Comparison of ENCODE assay signal across 16 cellular contexts in the genomic region with DNA sequence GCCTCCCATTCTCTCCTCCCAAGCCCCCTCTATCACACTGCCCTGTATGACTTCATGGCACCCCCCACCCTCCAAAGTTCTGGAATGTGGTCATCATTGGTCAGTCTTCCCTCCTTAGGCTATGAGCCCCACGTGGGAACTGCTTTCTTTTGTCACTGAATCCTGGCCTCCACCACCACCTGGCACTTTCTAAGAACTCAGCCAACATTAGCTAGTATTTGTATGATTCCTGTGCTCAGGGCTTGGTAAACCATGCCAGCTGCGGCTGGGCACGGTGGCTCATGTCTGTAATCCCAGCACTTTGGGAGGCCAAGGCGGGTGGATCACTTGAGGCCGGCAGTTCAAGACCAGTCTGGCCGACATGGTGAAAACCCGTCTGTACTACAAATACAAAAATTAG. TPM values are rescaled to one million over a fixed set of nuclear protein-coding genes. Genes with fewer than 3 reads are reported as not detected.
DNase-seq lines count a peak whose midpoint lies in the region; ATAC-seq, FAIRE-seq and TF ChIP-seq lines count a peak whose summit lies in the region.
"Had no signal": no experiment of that assay in that cellular context is flagged by ENCODE, and none has a peak within 500 bp of the region (broad histone marks: within the 10 kb centered on the region; RNA-seq: fewer than 3 reads in every experiment).

No MANE protein-coding gene starts in this region.

- no peaks in the 10 kb centered on the region for H3K27me3 ChIP-seq in ectodermal cell (ENCODE audit: control insufficient read depth, insufficient read depth, low read length, poor library complexity, severe bottlenecking)
- no peaks in the 10 kb centered on the region for H3K27me3 ChIP-seq in vagina

- no peaks in the 10 kb centered on the region for H3K36me3 ChIP-seq in ectodermal cell (ENCODE audit: control insufficient read depth, insufficient read depth, low read length)
- H3K36me3 ChIP-seq in vagina, result no peaks in the 10 kb centered on the region

- H3K36me3 Mint-ChIP-seq in stimulated activated naive CD8-positive, alpha-beta T cell treated with anti-CD3 and anti-CD28 coated beads, Interleukin-15, Interleukin-2, amounts not matched to agents 100 ng/mL and 50 ng/mL, for 24 hours (ENCODE audit: low read depth), result no peaks in the 10 kb centered on the region
- peaks cover 9% of the 10 kb centered on the region for H3K36me3 Mint-ChIP-seq in neural crest cell (ENCODE audit: low read depth)

- peak overlapping the region; percentile 66 for H3K27ac ChIP-seq in ectodermal cell (ENCODE audit: insufficient read depth, low read depth, low read length, poor library complexity, severe bottlenecking)
- peak overlapping the region; percentile 73 for H3K27ac ChIP-seq in vagina

- peak overlapping the region; percentile 55 for H3K27ac Mint-ChIP-seq in stimulated activated naive CD8-positive, alpha-beta T cell treated with anti-CD3 and anti-CD28 coated beads, Interleukin-15, Interleukin-2, amounts not matched to agents 100 ng/mL and 50 ng/mL, for 24 hours
- H3K27ac Mint-ChIP-seq in neural crest cell (ENCODE audit: unreplicated experiment), result peak overlapping the region; percentile 83
- H3K27ac Mint-ChIP-seq: activated CD4-positive, alpha-beta T cell treated with anti-CD3 and anti-CD28 coated beads for 36 hours; activated naive CD4-positive, alpha-beta T cell treated with anti-CD3 and anti-CD28 coated beads for 36 hours; T-helper 2 cell treated with Interferon-gamma antibody and Interleukin-4, amounts not matched to agents 5 μg/mL and 100 μg/mL, for 36 hours had no signal

- H3K9me3 Mint-ChIP-seq in stimulated activated naive CD8-positive, alpha-beta T cell treated with anti-CD3 and anti-CD28 coated beads, Interleukin-15, Interleukin-2, amounts not matched to agents 100 ng/mL and 50 ng/mL, for 24 hours, result no peaks in the 10 kb centered on the region
- peaks cover 2% of the 10 kb centered on the region for H3K9me3 Mint-ChIP-seq in neural crest cell

- no peak for DNase-seq in stimulated activated naive CD8-positive, alpha-beta T cell treated with anti-CD3 and anti-CD28 coated beads, Interleukin-15, Interleukin-2, amounts not matched to agents 100 U/mL and 50 U/mL, for 24 hours
- DNase-seq in neural crest cell (ENCODE audit: low read depth, low spot score) (no peak), vagina (ENCODE audit: extremely low spot score in 2 of 2) (no peak), GM19239 (ENCODE audit: insufficient read length, low spot score) (no peak), SHP77 (lab: John Stamatoyannopoulos, UW) (no peak)
- DNase-seq: activated CD4-positive, alpha-beta T cell treated with anti-CD3 and anti-CD28 coated beads for 36 hours; activated naive CD4-positive, alpha-beta T cell treated with anti-CD3 and anti-CD28 coated beads for 36 hours; NCI-H2081; NCI-H526 treated with DMSO at 0.1 percent for 48 hours; stimulated activated naive CD8-positive, alpha-beta T cell treated with anti-CD3 and anti-CD28 coated beads, Interleukin-15, amount 100 ng/mL, for 72 hours had no signal

- WGBS in ectodermal cell, 2 experiments, result 80 to 83% methylated on average over 7 of the region's 7 CpGs

- FAIRE-seq in GM19239 (lab: Jason Lieb, UNC), result no peak

- peaks cover 15% of the 10 kb centered on the region for H3K4me1 Mint-ChIP-seq in stimulated activated naive CD8-positive, alpha-beta T cell treated with anti-CD3 and anti-CD28 coated beads, Interleukin-15, Interleukin-2, amounts not matched to agents 100 ng/mL and 50 ng/mL, for 24 hours (ENCODE audit: low read depth)
- H3K4me1 Mint-ChIP-seq in neural crest cell, result peaks cover 32% of the 10 kb centered on the region

- ATAC-seq in stimulated activated naive CD8-positive, alpha-beta T cell treated with anti-CD3 and anti-CD28 coated beads, Interleukin-15, Interleukin-2, amounts not matched to agents 100 U/mL and 50 U/mL, for 24 hours, result no peak
- no peak for ATAC-seq in GM21825 (IDR thresholded peaks at IDR 0.05; ENCODE audit: unreplicated experiment)
- ATAC-seq: activated CD4-positive, alpha-beta T cell treated with anti-CD3 and anti-CD28 coated beads for 36 hours; stimulated activated naive CD8-positive, alpha-beta T cell treated with anti-CD3 and anti-CD28 coated beads, Interleukin-15, amount 100 ng/mL, for 72 hours had no signal

- TF ChIP-seq CTCF in neural crest cell (conservative IDR thresholded peaks at IDR 0.05) (no peak), vagina (IDR thresholded peaks at IDR 0.05) (no peak)

- peaks cover 13% of the 10 kb centered on the region for H3K4me1 ChIP-seq in ectodermal cell (ENCODE audit: control insufficient read depth, insufficient read depth, low read length)
- H3K4me1 ChIP-seq in vagina, result peaks cover 27% of the 10 kb centered on the region

- no peak for TF ChIP-seq POLR2A in vagina (IDR thresholded peaks at IDR 0.05)

- H3K4me3 ChIP-seq in ectodermal cell (ENCODE audit: insufficient read depth, low read depth, low read length), result no peak overlapping the region
- no peak overlapping the region for H3K4me3 ChIP-seq in vagina

- intact Hi-C loops in vagina (cut with DNase I), result no loop called here

- H3K4me3 Mint-ChIP-seq in stimulated activated naive CD8-positive, alpha-beta T cell treated with anti-CD3 and anti-CD28 coated beads, Interleukin-15, Interleukin-2, amounts not matched to agents 100 ng/mL and 50 ng/mL, for 24 hours, result no peak overlapping the region
- H3K4me3 Mint-ChIP-seq in neural crest cell, result no peak overlapping the region
- H3K4me3 Mint-ChIP-seq: activated CD4-positive, alpha-beta T cell treated with anti-CD3 and anti-CD28 coated beads for 36 hours; activated naive CD4-positive, alpha-beta T cell treated with anti-CD3 and anti-CD28 coated beads for 36 hours; stimulated activated naive CD8-positive, alpha-beta T cell treated with anti-CD3 and anti-CD28 coated beads, Interleukin-15, amount 100 ng/mL, for 72 hours; T-helper 2 cell treated with Interferon-gamma antibody and Interleukin-4, amounts not matched to agents 5 μg/mL and 100 μg/mL, for 36 hours had no signal

- H3K27me3 Mint-ChIP-seq in stimulated activated naive CD8-positive, alpha-beta T cell treated with anti-CD3 and anti-CD28 coated beads, Interleukin-15, Interleukin-2, amounts not matched to agents 100 ng/mL and 50 ng/mL, for 24 hours, result no peaks in the 10 kb centered on the region
- H3K27me3 Mint-ChIP-seq in neural crest cell (ENCODE audit: low read depth), result no peaks in the 10 kb centered on the region
- H3K27me3 Mint-ChIP-seq: activated CD4-positive, alpha-beta T cell treated with anti-CD3 and anti-CD28 coated beads for 36 hours; stimulated activated naive CD8-positive, alpha-beta T cell treated with anti-CD3 and anti-CD28 coated beads, Interleukin-15, amount 100 ng/mL, for 72 hours had no signal

- H3K9me3 ChIP-seq in ectodermal cell (ENCODE audit: control insufficient read depth, low read length) (no peaks in the 10 kb centered on the region), vagina (no peaks in the 10 kb centered on the region)

RNA-seq across cellular contexts. Expression of a gene that starts 8.5 kb away (rescaled TPM):
- polyA plus RNA-seq in ectodermal cell (2013, experiment 1 of 4), result 32.8 TPM
- 37.6 TPM for polyA plus RNA-seq in ectodermal cell (2013, experiment 2 of 4)
- polyA plus RNA-seq in ectodermal cell (2013, experiment 3 of 4), result 26.5 TPM
- polyA plus RNA-seq in ectodermal cell (2013, experiment 4 of 4), result 27.6 TPM
- total RNA-seq in neural crest cell, result 84.8 and 94.9 TPM in 2 replicates
- 0.49 TPM for total RNA-seq in vagina

RNA-seq across cellular contexts. Expression of a gene that starts 20.4 kb away (rescaled TPM):
- 22.8 TPM for polyA plus RNA-seq in ectodermal cell (2013, experiment 1 of 4)
- polyA plus RNA-seq in ectodermal cell (2013, experiment 2 of 4), result 18.8 TPM
- 18.7 TPM for polyA plus RNA-seq in ectodermal cell (2013, experiment 3 of 4)
- 23.3 TPM for polyA plus RNA-seq in ectodermal cell (2013, experiment 4 of 4)
- total RNA-seq in neural crest cell (56.0 and 63.3 TPM in 2 replicates), vagina (29.2 TPM)

RNA-seq across cellular contexts. Expression of a gene that starts 25.4 kb away (rescaled TPM):
- 4.5 TPM for polyA plus RNA-seq in ectodermal cell (2013, experiment 1 of 4)
- 5.2 TPM for polyA plus RNA-seq in ectodermal cell (2013, experiment 2 of 4)
- polyA plus RNA-seq in ectodermal cell (2013, experiment 3 of 4), result 4.4 TPM
- 2.9 TPM for polyA plus RNA-seq in ectodermal cell (2013, experiment 4 of 4)
- total RNA-seq in neural crest cell (5.2 and 5.6 TPM in 2 replicates), vagina (6.6 TPM)

RNA-seq across cellular contexts. Expression of a gene that starts 27.9 kb away (rescaled TPM):
- polyA plus RNA-seq in ectodermal cell (2013, experiment 1 of 4), result not detected
- 0.12 TPM for polyA plus RNA-seq in ectodermal cell (2013, experiment 2 of 4)
- polyA plus RNA-seq in ectodermal cell (2013, experiment 3 of 4), result not detected
- 0.16 TPM for polyA plus RNA-seq in ectodermal cell (2013, experiment 4 of 4)
- total RNA-seq in neural crest cell (0.75 TPM in 2 replicates), vagina (1.5 TPM)

RNA-seq across cellular contexts. Expression of a gene that starts 32.5 kb away (rescaled TPM):
- 0.17 TPM for polyA plus RNA-seq in ectodermal cell (2013, experiment 1 of 4)
- polyA plus RNA-seq in ectodermal cell (2013, experiment 2 of 4), result 0.27 TPM
- polyA plus RNA-seq in ectodermal cell (2013, experiment 3 of 4), result not detected
- polyA plus RNA-seq in ectodermal cell (2013, experiment 4 of 4), result not detected
- 0.44 and 0.82 TPM in 2 replicates for total RNA-seq in neural crest cell
- not detected for total RNA-seq in vagina
- total RNA-seq: epithelial cell of proximal tubule, glomerular endothelial cell had no signal

Comparison
In these comparisons a context has a peak if more than half of its experiments do, and no peak if none do; other contexts are left out.
1. RNA of a gene that starts 8.5 kb away (total RNA-seq): 84.8 to 94.9 TPM in neural crest cell; 0.49 TPM in vagina (single experiment); every median in the first group is over 10 times any median in the second.